Comparison of ENCODE assay signal across 9 cellular contexts in the genomic region with DNA sequence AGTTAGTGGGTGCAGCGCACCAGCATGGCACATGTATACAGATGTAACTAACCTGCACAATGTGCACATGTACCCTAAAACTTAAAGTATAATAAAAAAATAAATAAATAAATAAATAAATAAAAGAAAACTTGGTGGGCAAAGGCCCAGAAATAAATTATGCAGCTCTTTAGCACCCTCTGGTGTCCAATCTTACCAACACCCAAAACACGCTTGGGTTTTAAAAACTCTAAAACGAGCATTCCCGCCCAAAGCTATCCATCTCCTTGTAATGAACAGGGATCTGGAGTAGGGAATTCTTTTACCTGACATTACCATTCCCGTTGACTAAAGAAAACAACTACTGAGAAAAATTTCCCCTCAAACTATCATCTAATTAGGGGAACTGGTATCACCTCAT.
A peak's percentile ranks its signal among the peaks of the same experiment; 100 is the strongest.
DNase-seq lines count a peak whose midpoint lies in the region; ATAC-seq and TF ChIP-seq lines count a peak whose summit lies in the region.
"Had no signal": no experiment of that assay in that cellular context is flagged by ENCODE, and none has a peak within 500 bp of the region (broad histone marks: within the 10 kb centered on the region; RNA-seq: fewer than 3 reads in every experiment).

No MANE protein-coding gene starts in this region.

- no peak for ATAC-seq in GM21825 (IDR thresholded peaks at IDR 0.05; ENCODE audit: unreplicated experiment)

- no peak overlapping the region for H3K4me3 ChIP-seq in epithelial cell of proximal tubule (ENCODE audit: low read depth, low read length)

- TF ChIP-seq CTCF in epithelial cell of proximal tubule (conservative IDR thresholded peaks at IDR 0.05; ENCODE audit: low read depth, low read length): peak; percentile 57

- peak; percentile 0 to 5 for DNase-seq in NOMO-1 (lab: John Stamatoyannopoulos, UW; ENCODE audit: unreplicated experiment in 2 of 2)
- DNase-seq in NOMO-1 treated with dmso at 0.1 percent for 144 hours (lab: John Stamatoyannopoulos, UW; ENCODE audit: unreplicated experiment): no peak
- DNase-seq in NCI-H69 (lab: John Stamatoyannopoulos, UW): peak; percentile 58
- peak; percentile 3 for DNase-seq in epithelial cell of proximal tubule (ENCODE audit: low read depth)
- DNase-seq in renal cortical epithelial cell (ENCODE audit: low read depth): peak; percentile 13
- DNase-seq in OCI-M2 (lab: John Stamatoyannopoulos, UW; ENCODE audit: unreplicated experiment): no peak
- no peak for DNase-seq in NCI-H774 (lab: John Stamatoyannopoulos, UW)
- DNase-seq: activated CD4-positive, alpha-beta T cell treated with anti-CD3 and anti-CD28 coated beads, Interleukin-2, amount 50 U/mL, for 4 hours had no signal

Comparison
In these comparisons a context has a peak if more than half of its experiments do, and no peak if none do; other contexts are left out.
1. DNase-seq: peak in NOMO-1 (2 of 2), NCI-H69 (single experiment), epithelial cell of proximal tubule (single experiment) and renal cortical epithelial cell (single experiment); none in NOMO-1 treated with dmso at 0.1 percent for 144 hours (single experiment), OCI-M2 (single experiment) and NCI-H774 (single experiment).